ENCODE assay signal across 20 cellular contexts in genomic region chr4:13056630-13057187, GRCh38.
"Had no signal": no experiment of that assay in that cellular context is flagged by ENCODE, and none has a peak within 500 bp of the region (broad histone marks: within the 10 kb centered on the region; RNA-seq: fewer than 3 reads in every experiment).

No MANE protein-coding gene starts in this region.

- H3K27ac Mint-ChIP-seq: dendritic cell treated with granulocyte-macrophage colony-stimulating factor and Interleukin-4, amounts not matched to agents 40 ng/mL and 50 ng/mL, for 4 days; effector memory CD8-positive, alpha-beta T cell; immature natural killer cell; naive B cell had no signal

- H3K4me3 Mint-ChIP-seq: dendritic cell treated with granulocyte-macrophage colony-stimulating factor and Interleukin-4, amounts not matched to agents 40 ng/mL and 50 ng/mL, for 4 days; effector memory CD8-positive, alpha-beta T cell; immature natural killer cell; naive B cell; nephron had no signal

- ATAC-seq: effector memory CD8-positive, alpha-beta T cell; gastrocnemius medialis; pancreas had no signal

- H3K9me3 ChIP-seq: esophagus muscularis mucosa, gastrocnemius medialis, left ventricle myocardium inferior, pancreas, prostate gland, transverse colon had no signal

- H3K36me3 Mint-ChIP-seq: immature natural killer cell, naive B cell had no signal

- H3K27me3 ChIP-seq: esophagus muscularis mucosa, gastrocnemius medialis, pancreas, transverse colon had no signal

- H3K27me3 Mint-ChIP-seq: dendritic cell treated with granulocyte-macrophage colony-stimulating factor and Interleukin-4, amounts not matched to agents 40 ng/mL and 50 ng/mL, for 4 days; effector memory CD8-positive, alpha-beta T cell; naive B cell had no signal

- H3K36me3 ChIP-seq: esophagus muscularis mucosa, gastrocnemius medialis, left ventricle myocardium inferior, pancreas, prostate gland, transverse colon had no signal

- H3K4me1 Mint-ChIP-seq: immature natural killer cell, naive B cell had no signal

- DNase-seq: cerebellar nuclear complex; effector memory CD8-positive, alpha-beta T cell; gastrocnemius medialis; glutamatergic neuron; immature natural killer cell; left ventricle myocardium inferior; mesenchymal stem cell; naive B cell; occipital lobe; pancreas; small intestine; stimulated activated CD4-positive, alpha-beta T cell treated with anti-CD3 and anti-CD28 coated beads, Interleukin-12 subunit alpha, Interleukin-12 subunit beta, amount 100 ng/mL, for 4 hours; stimulated activated naive CD4-positive, alpha-beta T cell treated with Interleukin-2 at 50 U/mL for 16 hours; transverse colon had no signal

- H3K4me3 ChIP-seq: esophagus muscularis mucosa, gastrocnemius medialis, left ventricle myocardium inferior, lung, pancreas, prostate gland, transverse colon had no signal

- H3K4me1 ChIP-seq: gastrocnemius medialis, left ventricle myocardium inferior, pancreas, prostate gland, transverse colon had no signal

- H3K27ac ChIP-seq: epithelial cell of prostate, gastrocnemius medialis, left ventricle myocardium inferior, pancreas, prostate gland had no signal
